ENCODE assay signal across 23 cellular contexts in genomic region chr7:6416516-6417145, GRCh38. TPM values are rescaled to one million over a fixed set of nuclear protein-coding genes. Genes with fewer than 3 reads are reported as not detected.
DNase-seq lines count a peak whose midpoint lies in the region; ATAC-seq and TF ChIP-seq lines count a peak whose summit lies in the region.
"Had no signal": no experiment of that assay in that cellular context is flagged by ENCODE, and none has a peak within 500 bp of the region (broad histone marks: within the 10 kb centered on the region; RNA-seq: fewer than 3 reads in every experiment).

No MANE protein-coding gene starts in this region.

- TF ChIP-seq CTCF in HCT116 (IDR thresholded peaks at IDR 0.05 in 2 of 3, conservative IDR thresholded peaks at IDR 0.05 in 1 of 3; ENCODE audit: borderline replicate concordance in 1 of 3, insufficient read depth in 1 of 3, low read depth in 2 of 3, low read length in 2 of 3) (0 out of 6 replicates have a peak, but pooled peaks of 1 of the 3 experiments have one; percentile 10), omental fat pad (IDR thresholded peaks at IDR 0.05) (no peak), left ventricle myocardium inferior (IDR thresholded peaks at IDR 0.05; ENCODE audit: borderline replicate concordance) (no peak)

- no peak for TF ChIP-seq POLR2A in HCT116 (IDR thresholded peaks at IDR 0.05; ENCODE audit: borderline replicate concordance, extremely low read depth, insufficient read depth, insufficient read length)

- no peak for DNase-seq in HCT116 (ENCODE audit: low read depth, low spot score)
- DNase-seq in NT2/D1 (ENCODE audit: low read depth, low spot score), result peak; percentile 33
- no peak for DNase-seq in omental fat pad (ENCODE audit: low spot score)
- DNase-seq in NOMO-1 (lab: John Stamatoyannopoulos, UW; ENCODE audit: unreplicated experiment in 2 of 2), result no peak
- no peak for DNase-seq in activated CD4-positive, alpha-beta T cell treated with anti-CD3 and anti-CD28 coated beads for 48 hours
- DNase-seq in left ventricle myocardium inferior, result no peak
- DNase-seq: activated B cell treated with CpG ODN at 0.5 μM for 24 hours; activated CD8-positive, alpha-beta memory T cell treated with anti-CD3 and anti-CD28 coated beads, Interleukin-2, amount 50 U/mL, for 48 hours; activated naive CD8-positive, alpha-beta T cell treated with anti-CD3 and anti-CD28 coated beads, Interleukin-2, amount 10 ng/mL, durations not matched to agents 7 days and 5 days; CD4-positive, alpha-beta T cell; cerebellar nuclear complex; heart right ventricle; KG1; left ventricle myocardium superior; naive thymus-derived CD4-positive, alpha-beta T cell; NCI-H1694 treated with DMSO at 0.1 percent for 48 hours; NCI-H510A treated with DMSO at 0.1 percent for 48 hours; OCI-M1; stimulated activated CD4-positive, alpha-beta T cell treated with anti-CD3 and anti-CD28 coated beads, Interleukin-4, amount 100 ng/mL, for 1 hour had no signal

- 86% methylated on average over 23 of the region's 23 CpGs for WGBS in ectodermal cell, 2 experiments

- RAD21 ChIA-PET in HCT116 (lab: Charles Lee; ENCODE audit: low non-redundant PET in 1 of 2, low total read pairs in 2 of 2, uncharacterized antibody in 2 of 2, unreplicated experiment in 2 of 2), result no interaction called here

- H3K4me1 ChIP-seq in HCT116 (ENCODE audit: control insufficient read depth in 1 of 2, insufficient read depth in 2 of 2, low read length in 2 of 2) (no peaks in the 10 kb centered on the region), NT2/D1 (ENCODE audit: insufficient read depth, insufficient read length) (peaks cover 8% of the 10 kb centered on the region), ectodermal cell (ENCODE audit: control insufficient read depth, insufficient read depth, low read length) (no peaks in the 10 kb centered on the region), left ventricle myocardium inferior (no peaks in the 10 kb centered on the region)
- H3K4me1 ChIP-seq: heart right ventricle, upper lobe of left lung had no signal

- H3K79me2 ChIP-seq in HCT116 (ENCODE audit: insufficient read depth, low read length), result peaks cover 7% of the 10 kb centered on the region; the same call in 1 of the 2 replicates

- H3K4me3 ChIP-seq in HCT116 (replicated peaks in 1 of 2; ENCODE audit: low read depth in 1 of 2, low read length in 2 of 2) (no peak overlapping the region), NT2/D1 (ENCODE audit: insufficient read length, low read depth) (no peak overlapping the region), ectodermal cell (ENCODE audit: insufficient read depth, low read depth, low read length) (no peak overlapping the region), left ventricle myocardium inferior (no peak overlapping the region)
- H3K4me3 ChIP-seq: heart right ventricle, upper lobe of left lung had no signal

- no peak overlapping the region for H3K9ac ChIP-seq in HCT116 (ENCODE audit: low read length)
- H3K9ac ChIP-seq in NT2/D1 (ENCODE audit: insufficient read length, low read depth), result no peak overlapping the region

- H3K9me3 ChIP-seq in HCT116 (ENCODE audit: control insufficient read depth in 1 of 2, insufficient read depth in 1 of 2, low read depth in 1 of 2, low read length in 2 of 2), result peaks cover 3 to 8% of the 10 kb centered on the region in 2 experiments; a peak in 2 of 4 replicates
- H3K9me3 ChIP-seq in NT2/D1 (ENCODE audit: insufficient read depth, low read length), result no peaks in the 10 kb centered on the region
- no peaks in the 10 kb centered on the region for H3K9me3 ChIP-seq in ectodermal cell (ENCODE audit: control insufficient read depth, low read length)
- H3K9me3 ChIP-seq in left ventricle myocardium inferior (replicated peaks), result no peaks in the 10 kb centered on the region
- H3K9me3 ChIP-seq: heart right ventricle, upper lobe of left lung had no signal

- H4K20me1 ChIP-seq in HCT116 (ENCODE audit: insufficient read depth), result no peaks in the 10 kb centered on the region

- no peaks in the 10 kb centered on the region for H3K27me3 ChIP-seq in HCT116 (ENCODE audit: insufficient read depth, low read length)
- no peaks in the 10 kb centered on the region for H3K27me3 ChIP-seq in NT2/D1 (ENCODE audit: insufficient read depth, insufficient read length)
- H3K27me3 ChIP-seq in ectodermal cell (ENCODE audit: control insufficient read depth, insufficient read depth, low read length, poor library complexity, severe bottlenecking), result no peaks in the 10 kb centered on the region
- H3K27me3 ChIP-seq in left ventricle myocardium inferior (ENCODE audit: low read depth), result no peaks in the 10 kb centered on the region
- H3K27me3 ChIP-seq: heart right ventricle, upper lobe of left lung had no signal

- no peaks in the 10 kb centered on the region for H3K9me2 ChIP-seq in HCT116 (ENCODE audit: insufficient read depth)

- POLR2A ChIA-PET in HCT116 (lab: Charles Lee), result no interaction called here

- intact Hi-C loops in HCT116 (cut with micrococcal nuclease) (no loop called here), left ventricle myocardium inferior (cut with micrococcal nuclease) (no loop called here)

- TF ChIP-seq RAD21 in HCT116 (IDR thresholded peaks at IDR 0.05; ENCODE audit: low read depth), result no peak

- peaks cover 31 to 42% of the 10 kb centered on the region in 2 experiments for H3K36me3 ChIP-seq in HCT116 (ENCODE audit: control insufficient read depth in 1 of 2, insufficient read depth in 2 of 2, low read length in 2 of 2)
- peaks cover 78% of the 10 kb centered on the region for H3K36me3 ChIP-seq in NT2/D1 (ENCODE audit: insufficient read depth, insufficient read length, low read length)
- peaks cover 38% of the 10 kb centered on the region for H3K36me3 ChIP-seq in ectodermal cell (ENCODE audit: control insufficient read depth, insufficient read depth, low read length)
- H3K36me3 ChIP-seq in left ventricle myocardium inferior, result peaks cover 60% of the 10 kb centered on the region

- CTCF ChIA-PET in HCT116 (lab: Charles Lee), result no interaction called here

- no peak overlapping the region for H3K4me2 ChIP-seq in HCT116 (ENCODE audit: low read length)

- H3K27ac ChIP-seq in HCT116 (ENCODE audit: low read depth, low read length), result no peak overlapping the region
- peak overlapping the region; percentile 36 for H3K27ac ChIP-seq in ectodermal cell (ENCODE audit: insufficient read depth, low read depth, low read length, poor library complexity, severe bottlenecking)
- H3K27ac ChIP-seq in left ventricle myocardium inferior (replicated peaks), result no peak overlapping the region
- H3K27ac ChIP-seq: heart right ventricle, upper lobe of left lung had no signal

- no peak overlapping the region for H2AFZ ChIP-seq in HCT116 (ENCODE audit: low read depth, low read length, poor library complexity, severe bottlenecking)

- ATAC-seq in HCT116 (peak; percentile 53), omental fat pad (ENCODE audit: low FRiP score) (peak; percentile 33), HG02610 (IDR thresholded peaks at IDR 0.05; ENCODE audit: unreplicated experiment) (no peak)
- ATAC-seq: left ventricle myocardium superior; naive thymus-derived CD4-positive, alpha-beta T cell; right cardiac atrium had no signal

- BruUV-seq in HCT116 (replicated peaks; lab: Mats Ljungman, UMichigan), result no TSS peak

TF ChIP-seq in HCT116, 20 proteins besides CTCF, POLR2A, EP300 and RAD21 (continues in another document):
- TF ChIP-seq TCF7L2 (IDR thresholded peaks at IDR 0.05; ENCODE audit: borderline replicate concordance, extremely low read depth, insufficient read depth, insufficient read length) (no peak), MAX (IDR thresholded peaks at IDR 0.05) (no peak), FOSL1 (IDR thresholded peaks at IDR 0.05; ENCODE audit: low read depth) (no peak), EZH2phosphoT487 (IDR thresholded peaks at IDR 0.05; ENCODE audit: borderline replicate concordance) (no peak), POLR2AphosphoS5 (IDR thresholded peaks at IDR 0.05; ENCODE audit: low read depth, low read length) (no peak), YY1 (IDR thresholded peaks at IDR 0.05; ENCODE audit: extremely low read depth, insufficient replicate concordance, low read depth, low read length) (no peak), ZNF274 (IDR thresholded peaks at IDR 0.05; ENCODE audit: low read depth, low read length) (no peak), SP1 (IDR thresholded peaks at IDR 0.05; ENCODE audit: low read depth) (no peak), CBX3 (IDR thresholded peaks at IDR 0.05; ENCODE audit: low read depth) (no peak), ATF3 (IDR thresholded peaks at IDR 0.05) (no peak)

RNA-seq across cellular contexts. Expression of gene DAGLB, which starts 31.1 kb away (rescaled TPM):
- 30.2 TPM for total RNA-seq in HCT116 (2021; ENCODE audit: unreplicated experiment)
- polyA plus RNA-seq in HCT116 (2012), result 17.1 and 18.3 TPM in 2 replicates
- 24.3 TPM for polyA plus RNA-seq in ectodermal cell (2013, experiment 1 of 4)
- polyA plus RNA-seq in ectodermal cell (2013, experiment 2 of 4), result 25.2 TPM
- 20.6 TPM for polyA plus RNA-seq in ectodermal cell (2013, experiment 3 of 4)
- polyA plus RNA-seq in ectodermal cell (2013, experiment 4 of 4), result 20.3 TPM
- 10 to 100 TPM; 10.7 to 25.9 (median 16.3) TPM for total RNA-seq in omental fat pad
- total RNA-seq in left ventricle myocardium inferior, result 6.0 TPM

RNA-seq across cellular contexts. Expression of gene RAC1, which starts 42.3 kb away (rescaled TPM):
- total RNA-seq in HCT116 (2021; ENCODE audit: unreplicated experiment) (269 TPM), omental fat pad (100 to 1,000 TPM in 3 of 4 donors, 10 to 100 TPM in 1; 87.5 to 142 (median 116) TPM), left ventricle myocardium inferior (135 TPM)
- polyA plus RNA-seq in HCT116 (2012), result 312 and 339 TPM in 2 replicates
- polyA plus RNA-seq in ectodermal cell (2013, experiment 1 of 4), result 227 TPM
- 241 TPM for polyA plus RNA-seq in ectodermal cell (2013, experiment 2 of 4)
- 194 TPM for polyA plus RNA-seq in ectodermal cell (2013, experiment 3 of 4)
- polyA plus RNA-seq in ectodermal cell (2013, experiment 4 of 4), result 212 TPM
